Comparison of ENCODE assay signal across 15 cellular contexts in genomic region chr10:129768437-129769355, GRCh38.
DNase-seq lines count a peak whose midpoint lies in the region; ATAC-seq and TF ChIP-seq lines count a peak whose summit lies in the region.
"Had no signal": no experiment of that assay in that cellular context is flagged by ENCODE, and none has a peak within 500 bp of the region (broad histone marks: within the 10 kb centered on the region; RNA-seq: fewer than 3 reads in every experiment).

No MANE protein-coding gene starts in this region.

- no peaks in the 10 kb centered on the region for H3K4me1 ChIP-seq in lower lobe of right lung
- H3K4me1 ChIP-seq in upper lobe of left lung, result no peaks in the 10 kb centered on the region
- H3K4me1 ChIP-seq: SJSA1 had no signal

- TF ChIP-seq CTCF in coronary artery (IDR thresholded peaks at IDR 0.05) (no peak), lower lobe of right lung (IDR thresholded peaks at IDR 0.05) (no peak), upper lobe of left lung (IDR thresholded peaks at IDR 0.05) (no peak)

- TF ChIP-seq EP300 in upper lobe of left lung (IDR thresholded peaks at IDR 0.05), result no peak

- H3K4me3 ChIP-seq in coronary artery, result no peak overlapping the region
- H3K4me3 ChIP-seq in lower lobe of right lung, result no peak overlapping the region
- H3K4me3 ChIP-seq in upper lobe of left lung, result no peak overlapping the region
- H3K4me3 ChIP-seq: SJSA1, skin epidermis had no signal

- peak; percentile 54 for DNase-seq in activated effector memory CD4-positive, alpha-beta T cell treated with anti-CD3 and anti-CD28 coated beads, Interleukin-2, amount 50 U/mL, for 16 hours
- no peak for DNase-seq in activated effector memory CD4-positive, alpha-beta T cell treated with Interleukin-2 at 50 U/mL for 16 hours
- DNase-seq in coronary artery (ENCODE audit: low spot score), result peak; percentile 46
- DNase-seq in lower lobe of right lung, result peak; percentile 39
- peak; percentile 15 to 66 for DNase-seq in upper lobe of left lung
- no peak for DNase-seq in NCI-H1105 treated with DMSO at 0.1 percent for 48 hours (lab: John Stamatoyannopoulos, UW)
- no peak for DNase-seq in DMS53 treated with DMSO at 0.1 percent for 48 hours (lab: John Stamatoyannopoulos, UW; ENCODE audit: unreplicated experiment)
- DNase-seq: cerebellar nuclear complex; COR-L47; immature natural killer cell; occipital lobe; stimulated activated naive CD4-positive, alpha-beta T cell had no signal

- H3K27me3 ChIP-seq in lower lobe of right lung (ENCODE audit: low read depth) (no peaks in the 10 kb centered on the region), upper lobe of left lung (no peaks in the 10 kb centered on the region)
- H3K27me3 ChIP-seq: SJSA1 had no signal

- H3K36me3 ChIP-seq in lower lobe of right lung (peaks cover 4% of the 10 kb centered on the region), upper lobe of left lung (peaks cover 0 to 9% (median 0%) of the 10 kb centered on the region in 4 donors)
- H3K36me3 ChIP-seq: SJSA1 had no signal

- no peak for TF ChIP-seq POLR2A in upper lobe of left lung (IDR thresholded peaks at IDR 0.05)

- H3K27ac ChIP-seq in coronary artery, result no peak overlapping the region
- no peak overlapping the region for H3K27ac ChIP-seq in lower lobe of right lung
- no peak overlapping the region for H3K27ac ChIP-seq in upper lobe of left lung
- H3K27ac ChIP-seq: SJSA1, skin epidermis had no signal

- 85 to 89% methylated on average over 27 to 40 of the region's 44 CpGs for WGBS in upper lobe of left lung, 2 donors

- intact Hi-C loops in lower lobe of right lung (cut with DNase I), result no loop called here

- H3K9me3 ChIP-seq in lower lobe of right lung (no peaks in the 10 kb centered on the region), upper lobe of left lung (no peaks in the 10 kb centered on the region)

- ATAC-seq in lower lobe of right lung, result no peak
- no peak for ATAC-seq in upper lobe of left lung (ENCODE audit: low FRiP score in 2 of 2)
- ATAC-seq in HG03045 (IDR thresholded peaks at IDR 0.05; ENCODE audit: unreplicated experiment), result no peak

Comparison
In these comparisons a context has a peak if more than half of its experiments do, and no peak if none do; other contexts are left out.
1. DNase-seq: peak in activated effector memory CD4-positive, alpha-beta T cell treated with anti-CD3 and anti-CD28 coated beads, Interleukin-2, amount 50 U/mL, for 16 hours (single experiment), coronary artery (single experiment), lower lobe of right lung (single experiment) and upper lobe of left lung (2 of 2); none in activated effector memory CD4-positive, alpha-beta T cell treated with Interleukin-2 at 50 U/mL for 16 hours (single experiment), NCI-H1105 treated with DMSO at 0.1 percent for 48 hours (single experiment) and DMS53 treated with DMSO at 0.1 percent for 48 hours (single experiment).